1 cellular context compared by ENCODE assay signal in the genomic region with DNA sequence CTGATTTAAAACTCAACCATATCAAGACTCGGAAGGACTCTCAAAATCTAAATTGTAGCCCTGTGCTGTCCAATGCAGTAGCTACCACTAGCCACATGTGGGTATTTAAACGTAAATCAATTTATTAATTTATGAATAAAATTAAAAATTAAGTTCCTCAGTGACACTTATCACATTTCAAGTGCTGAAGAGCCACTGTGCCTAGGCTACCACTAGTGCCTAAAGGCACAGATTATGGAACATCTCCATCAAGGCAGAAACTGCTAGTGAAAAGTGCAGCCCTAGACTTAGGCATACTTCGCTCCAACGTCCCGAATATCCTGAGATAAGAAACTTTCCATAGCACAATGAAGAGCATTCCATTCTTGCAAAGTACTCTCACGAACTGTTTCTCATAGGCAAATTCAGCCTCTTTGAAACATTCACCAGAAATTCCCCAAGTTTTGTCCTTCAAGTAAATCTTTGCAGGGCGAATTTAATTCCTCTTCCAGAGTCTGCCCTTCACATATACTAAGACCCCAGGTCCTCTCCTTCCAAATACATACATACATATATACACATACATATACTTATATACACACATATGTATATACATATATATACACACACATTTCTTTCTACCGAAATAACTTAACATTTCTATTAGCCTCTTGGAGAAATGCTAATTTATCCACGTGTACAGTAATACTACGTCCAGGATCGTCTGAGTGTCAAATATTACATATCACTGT.
TF ChIP-seq lines count a peak whose summit lies in the region.

No MANE protein-coding gene starts in this region.

TF ChIP-seq in GM23338, 12 proteins besides CTCF, POLR2A, EP300 and RAD21 (continued from another document):
- TF ChIP-seq REST (IDR thresholded peaks at IDR 0.05; ENCODE audit: unreplicated experiment) (no peak), EZH2phosphoT487 (IDR thresholded peaks at IDR 0.05; ENCODE audit: unreplicated experiment) (no peak)
